ENCODE assay signal across 26 cellular contexts in genomic region chr2:98801930-98802329, GRCh38.
"Had no signal": no experiment of that assay in that cellular context is flagged by ENCODE, and none has a peak within 500 bp of the region (broad histone marks: within the 10 kb centered on the region; RNA-seq: fewer than 3 reads in every experiment).

No MANE protein-coding gene starts in this region.

- H3K27ac Mint-ChIP-seq: activated B cell treated with CpG ODN at 0.5 μM for 24 hours; activated CD8-positive, alpha-beta T cell treated with anti-CD3 and anti-CD28 coated beads for 36 hours; activated T-helper 17 cell treated with anti-CD3 and anti-CD28 coated beads, Interleukin-2, amount 50 U/mL, for 72 hours; nephron progenitor cell had no signal

- H3K9me3 ChIP-seq: breast epithelium, left lung, lower lobe of right lung, mucosa of descending colon, right atrium auricular region, spleen, tibial nerve had no signal

- H3K4me1 Mint-ChIP-seq: activated B cell treated with CpG ODN at 0.5 μM for 24 hours had no signal

- H3K27ac ChIP-seq: epithelial cell of prostate, right atrium auricular region, spleen, tibial nerve had no signal

- H3K27me3 Mint-ChIP-seq: activated CD8-positive, alpha-beta T cell treated with anti-CD3 and anti-CD28 coated beads for 36 hours; activated T-helper 17 cell treated with anti-CD3 and anti-CD28 coated beads, Interleukin-2, amount 50 U/mL, for 72 hours; central memory CD8-positive, alpha-beta T cell had no signal

- H3K27me3 ChIP-seq: breast epithelium, left lung, right atrium auricular region, spleen, tibial nerve had no signal

- H3K4me3 ChIP-seq: breast epithelium, left lung, lower lobe of right lung, mucosa of descending colon, right atrium auricular region, spleen, tibial nerve had no signal

- ATAC-seq: activated T-cell treated with anti-CD3 and anti-CD28 coated beads, Interleukin-2, amount 50 U/mL, for 4 hours; activated T-helper 17 cell treated with anti-CD3 and anti-CD28 coated beads, Interleukin-2, amount 50 U/mL, for 72 hours; left lung; lower lobe of right lung; mucosa of descending colon had no signal

- H3K4me3 Mint-ChIP-seq: activated B cell treated with CpG ODN at 0.5 μM for 24 hours; activated CD8-positive, alpha-beta T cell treated with anti-CD3 and anti-CD28 coated beads for 36 hours; activated T-cell treated with anti-CD3 and anti-CD28 coated beads, Interleukin-2, amount 50 U/mL, for 4 hours; activated T-helper 17 cell treated with anti-CD3 and anti-CD28 coated beads, Interleukin-2, amount 50 U/mL, for 72 hours; central memory CD8-positive, alpha-beta T cell; nephron progenitor cell had no signal

- H3K9me3 Mint-ChIP-seq: activated B cell treated with CpG ODN at 0.5 μM for 24 hours; activated CD8-positive, alpha-beta T cell treated with anti-CD3 and anti-CD28 coated beads for 36 hours; activated T-cell treated with anti-CD3 and anti-CD28 coated beads, Interleukin-2, amount 50 U/mL, for 4 hours; activated T-helper 17 cell treated with anti-CD3 and anti-CD28 coated beads, Interleukin-2, amount 50 U/mL, for 72 hours; central memory CD8-positive, alpha-beta T cell; nephron progenitor cell had no signal

- DNase-seq: activated B cell treated with CpG ODN at 0.5 μM for 24 hours; activated CD4-positive, alpha-beta T cell treated with anti-CD3 and anti-CD28 coated beads, Interleukin-2, amount 50 U/mL, for 1 hour; activated CD8-positive, alpha-beta T cell treated with anti-CD3 and anti-CD28 coated beads for 36 hours; activated gamma-delta T cell treated with Interleukin-2 at 50 U/mL for 16 hours; activated naive CD4-positive, alpha-beta T cell treated with anti-CD3 and anti-CD28 coated beads, Interleukin-2, amount 50 U/mL, for 16 hours; activated T-cell treated with anti-CD3 and anti-CD28 coated beads, Interleukin-2, amount 50 U/mL, for 4 hours; dermis blood vessel endothelial cell; effector CD8-positive, alpha-beta T cell; left lung; lower lobe of right lung; mucosa of descending colon; nephron progenitor cell; spleen; stimulated activated CD4-positive, alpha-beta T cell treated with anti-CD3 and anti-CD28 coated beads, Interleukin-2, amount 100 ng/mL, for 48 hours; stimulated activated naive CD4-positive, alpha-beta T cell treated with Interleukin-2 at 50 U/mL for 16 hours had no signal

- FAIRE-seq: endometrium, frontal cortex, islet of Langerhans, TTC549, urothelium cell line had no signal

- H3K36me3 ChIP-seq: breast epithelium, lower lobe of right lung, spleen, tibial nerve had no signal
